ENCODE assay signal across 19 cellular contexts in the genomic region with DNA sequence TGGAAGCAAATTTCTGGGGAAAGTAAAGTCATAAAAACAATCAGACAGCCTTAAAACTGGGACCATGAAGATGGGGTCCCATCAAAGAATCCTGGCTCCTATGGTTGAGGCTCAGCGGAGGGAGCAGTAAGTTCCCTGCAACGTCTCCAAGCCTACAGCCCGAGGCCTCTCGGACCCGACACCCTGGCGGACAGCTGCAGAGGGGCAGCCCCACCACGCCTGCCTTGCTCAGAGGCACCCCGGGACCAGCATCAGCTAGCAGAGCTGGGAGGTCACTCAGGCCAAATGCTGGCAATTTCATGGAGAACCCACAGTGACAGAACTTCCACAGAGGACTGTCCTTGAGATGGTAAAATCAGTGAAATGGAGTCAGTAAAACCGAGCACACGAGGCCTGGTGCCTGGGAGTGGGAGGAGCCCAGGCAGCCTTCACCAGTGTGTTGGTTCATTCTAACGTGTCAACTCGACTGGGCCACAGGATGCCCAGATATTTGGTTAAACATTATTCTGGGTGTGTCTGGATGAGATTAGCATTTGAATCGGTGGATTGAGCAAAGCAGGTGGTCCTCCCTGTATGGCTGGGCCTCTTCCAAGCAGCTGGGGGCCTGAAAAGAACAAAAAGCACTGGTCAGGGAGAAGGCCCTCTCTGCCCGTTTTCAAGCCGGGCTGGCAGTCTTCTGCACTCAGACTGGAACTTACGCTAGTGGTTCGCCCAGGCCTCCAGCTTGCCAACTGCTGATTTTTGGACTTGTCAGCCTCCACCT.
DNase-seq lines count a peak whose midpoint lies in the region; ATAC-seq and TF ChIP-seq lines count a peak whose summit lies in the region.
"Had no signal": no experiment of that assay in that cellular context is flagged by ENCODE, and none has a peak within 500 bp of the region (broad histone marks: within the 10 kb centered on the region; RNA-seq: fewer than 3 reads in every experiment).

No MANE protein-coding gene starts in this region.

- H3K9me3 ChIP-seq in psoas muscle: peaks cover 4% of the 10 kb centered on the region

- peak overlapping the region; percentile 67 for H3K27ac Mint-ChIP-seq in activated CD4-positive, alpha-beta T cell treated with anti-CD3 and anti-CD28 coated beads, Interleukin-2, amount 10 ng/mL, durations not matched to agents 24 days and 14 days
- H3K27ac Mint-ChIP-seq in activated CD4-positive, alpha-beta T cell treated with anti-CD3 and anti-CD28 coated beads, Interleukin-2, amount 10 ng/mL, durations not matched to agents 7 days and 5 days: no peak overlapping the region
- H3K27ac Mint-ChIP-seq in activated T-helper 1 cell treated with anti-CD3 and anti-CD28 coated beads, Interleukin-12 subunit alpha, Interleukin-12 subunit beta, Interleukin-2, Interleukin-4 antibody, amounts not matched to agents 30 ng/mL and 10 ng/mL and 1 ng/mL, durations not matched to agents 14 hours and 24 hours and 36 hours: peak overlapping the region; percentile 37
- H3K27ac Mint-ChIP-seq: B cell had no signal

- CTCF ChIA-PET in activated CD4-positive, alpha-beta T cell treated with anti-CD3 and anti-CD28 coated beads, Interleukin-2, amount 10 ng/mL, durations not matched to agents 7 days and 5 days (lab: Charles Lee): interaction anchor here (0.6 to 1.4 kb wide), 2 partner anchors 143 to 442 kb away, joined by 3 to 7 read pairs; no protein-coding TSS in a partner anchor

- WGBS in psoas muscle, 3 donors: 71 to 83% (median 75%) methylated on average over 17 of the region's 17 CpGs

- H3K36me3 ChIP-seq in H7 (replicated peaks; ENCODE audit: control insufficient read depth, insufficient read depth, low read length) (no peaks in the 10 kb centered on the region), psoas muscle (ENCODE audit: insufficient read depth in 1 of 2, low read depth in 1 of 2) (no peaks in the 10 kb centered on the region)

- intact Hi-C loops in activated CD4-positive, alpha-beta T cell treated with anti-CD3 and anti-CD28 coated beads, Interleukin-2, amount 10 ng/mL, durations not matched to agents 24 days and 14 days (cut with micrococcal nuclease): loop anchor here (10.0 kb wide), 1 partner anchor 1413 kb away; no protein-coding TSS in a partner anchor
- intact Hi-C loops in activated T-helper 1 cell treated with anti-CD3 and anti-CD28 coated beads, Interleukin-12 subunit alpha, Interleukin-12 subunit beta, Interleukin-2, Interleukin-4 antibody, amounts not matched to agents 30 ng/mL and 10 ng/mL and 1 ng/mL, durations not matched to agents 14 hours and 24 hours and 36 hours (cut with micrococcal nuclease): no loop called here
- intact Hi-C loops in Right ventricle myocardium superior (cut with DNase I): no loop called here
- intact Hi-C loops in psoas muscle (cut with DNase I): no loop called here

- TF ChIP-seq CTCF in omental fat pad (IDR thresholded peaks at IDR 0.05): no peak
- TF ChIP-seq CTCF in psoas muscle (IDR thresholded peaks at IDR 0.05): no peak

- H3K9me3 Mint-ChIP-seq in activated CD4-positive, alpha-beta T cell treated with anti-CD3 and anti-CD28 coated beads, Interleukin-2, amount 10 ng/mL, durations not matched to agents 24 days and 14 days: peaks cover 4% of the 10 kb centered on the region
- H3K9me3 Mint-ChIP-seq in activated CD4-positive, alpha-beta T cell treated with anti-CD3 and anti-CD28 coated beads, Interleukin-2, amount 10 ng/mL, durations not matched to agents 7 days and 5 days: peaks cover 13% of the 10 kb centered on the region
- peaks cover 15% of the 10 kb centered on the region for H3K9me3 Mint-ChIP-seq in activated T-helper 1 cell treated with anti-CD3 and anti-CD28 coated beads, Interleukin-12 subunit alpha, Interleukin-12 subunit beta, Interleukin-2, Interleukin-4 antibody, amounts not matched to agents 30 ng/mL and 10 ng/mL and 1 ng/mL, durations not matched to agents 14 hours and 24 hours and 36 hours

- POLR2A ChIA-PET in activated CD4-positive, alpha-beta T cell treated with anti-CD3 and anti-CD28 coated beads, Interleukin-2, amount 10 ng/mL, durations not matched to agents 7 days and 5 days (lab: Charles Lee): no interaction called here

- peak; percentile 52 for DNase-seq in activated CD4-positive, alpha-beta T cell treated with anti-CD3 and anti-CD28 coated beads, Interleukin-2, amount 10 ng/mL, durations not matched to agents 24 days and 14 days
- no peak for DNase-seq in activated CD4-positive, alpha-beta T cell treated with anti-CD3 and anti-CD28 coated beads, Interleukin-2, amount 10 ng/mL, durations not matched to agents 7 days and 5 days
- DNase-seq in H7 (peak; percentile 26), omental fat pad (ENCODE audit: low spot score) (peak; percentile 13), NCI-H2081 (lab: John Stamatoyannopoulos, UW) (no peak), Right ventricle myocardium superior (no peak), psoas muscle (no peak)
- no peak for DNase-seq in activated T-helper 1 cell treated with anti-CD3 and anti-CD28 coated beads, Interleukin-12 subunit alpha, Interleukin-12 subunit beta, Interleukin-2, Interleukin-4 antibody, amounts not matched to agents 30 ng/mL and 10 ng/mL and 1 ng/mL, durations not matched to agents 14 hours and 24 hours and 36 hours (ENCODE audit: low spot score)
- DNase-seq: CD4-positive, alpha-beta memory T cell; DMS153; GDM1; GM23248; NCI-H1105; NCI-H2081 treated with DMSO at 0.1 percent for 48 hours; NK-92 treated with Interleukin-12 subunit alpha and Interleukin-12 subunit beta, amount 100 ng/mL, for 24 hours; SHP77 had no signal

- H3K27me3 ChIP-seq in H7 (ENCODE audit: control insufficient read depth, insufficient read depth, low read length): no peaks in the 10 kb centered on the region
- H3K27me3 ChIP-seq in psoas muscle (ENCODE audit: insufficient read depth in 3 of 3, low read length in 2 of 3): peaks cover 0 to 3% (median 0%) of the 10 kb centered on the region in 3 donors

- no peak overlapping the region for H3K4me3 Mint-ChIP-seq in activated CD4-positive, alpha-beta T cell treated with anti-CD3 and anti-CD28 coated beads, Interleukin-2, amount 10 ng/mL, durations not matched to agents 24 days and 14 days
- no peak overlapping the region for H3K4me3 Mint-ChIP-seq in activated CD4-positive, alpha-beta T cell treated with anti-CD3 and anti-CD28 coated beads, Interleukin-2, amount 10 ng/mL, durations not matched to agents 7 days and 5 days
- H3K4me3 Mint-ChIP-seq in activated T-helper 1 cell treated with anti-CD3 and anti-CD28 coated beads, Interleukin-12 subunit alpha, Interleukin-12 subunit beta, Interleukin-2, Interleukin-4 antibody, amounts not matched to agents 30 ng/mL and 10 ng/mL and 1 ng/mL, durations not matched to agents 14 hours and 24 hours and 36 hours: no peak overlapping the region
- H3K4me3 Mint-ChIP-seq: B cell; CD4-positive, alpha-beta memory T cell had no signal

- no peaks in the 10 kb centered on the region for H3K27me3 Mint-ChIP-seq in activated CD4-positive, alpha-beta T cell treated with anti-CD3 and anti-CD28 coated beads, Interleukin-2, amount 10 ng/mL, durations not matched to agents 24 days and 14 days
- no peaks in the 10 kb centered on the region for H3K27me3 Mint-ChIP-seq in activated CD4-positive, alpha-beta T cell treated with anti-CD3 and anti-CD28 coated beads, Interleukin-2, amount 10 ng/mL, durations not matched to agents 7 days and 5 days
- no peaks in the 10 kb centered on the region for H3K27me3 Mint-ChIP-seq in activated T-helper 1 cell treated with anti-CD3 and anti-CD28 coated beads, Interleukin-12 subunit alpha, Interleukin-12 subunit beta, Interleukin-2, Interleukin-4 antibody, amounts not matched to agents 30 ng/mL and 10 ng/mL and 1 ng/mL, durations not matched to agents 14 hours and 24 hours and 36 hours (ENCODE audit: insufficient read depth)
- H3K27me3 Mint-ChIP-seq: B cell; CD4-positive, alpha-beta memory T cell had no signal

- peaks cover 41% of the 10 kb centered on the region for H3K4me1 Mint-ChIP-seq in activated CD4-positive, alpha-beta T cell treated with anti-CD3 and anti-CD28 coated beads, Interleukin-2, amount 10 ng/mL, durations not matched to agents 24 days and 14 days
- H3K4me1 Mint-ChIP-seq in activated CD4-positive, alpha-beta T cell treated with anti-CD3 and anti-CD28 coated beads, Interleukin-2, amount 10 ng/mL, durations not matched to agents 7 days and 5 days: peaks cover 36% of the 10 kb centered on the region
- peaks cover 44% of the 10 kb centered on the region for H3K4me1 Mint-ChIP-seq in activated T-helper 1 cell treated with anti-CD3 and anti-CD28 coated beads, Interleukin-12 subunit alpha, Interleukin-12 subunit beta, Interleukin-2, Interleukin-4 antibody, amounts not matched to agents 30 ng/mL and 10 ng/mL and 1 ng/mL, durations not matched to agents 14 hours and 24 hours and 36 hours (ENCODE audit: low read depth)

- H3K4me1 ChIP-seq in psoas muscle: no peaks in the 10 kb centered on the region

- ATAC-seq in omental fat pad (ENCODE audit: low FRiP score) (no peak), Right ventricle myocardium superior (ENCODE audit: poor library complexity) (no peak), psoas muscle (no peak)
- ATAC-seq: HCT116, K562 had no signal

- peaks cover 3% of the 10 kb centered on the region for H3K36me3 Mint-ChIP-seq in activated CD4-positive, alpha-beta T cell treated with anti-CD3 and anti-CD28 coated beads, Interleukin-2, amount 10 ng/mL, durations not matched to agents 24 days and 14 days (ENCODE audit: low read depth)
- H3K36me3 Mint-ChIP-seq in activated CD4-positive, alpha-beta T cell treated with anti-CD3 and anti-CD28 coated beads, Interleukin-2, amount 10 ng/mL, durations not matched to agents 7 days and 5 days (ENCODE audit: low read depth): peaks cover 6% of the 10 kb centered on the region
- peaks cover 9% of the 10 kb centered on the region for H3K36me3 Mint-ChIP-seq in activated T-helper 1 cell treated with anti-CD3 and anti-CD28 coated beads, Interleukin-12 subunit alpha, Interleukin-12 subunit beta, Interleukin-2, Interleukin-4 antibody, amounts not matched to agents 30 ng/mL and 10 ng/mL and 1 ng/mL, durations not matched to agents 14 hours and 24 hours and 36 hours (ENCODE audit: low read depth)

- no peak overlapping the region for H3K27ac ChIP-seq in psoas muscle
- H3K27ac ChIP-seq: GM23248 had no signal

- H3K4me3 ChIP-seq in H7 (ENCODE audit: insufficient read depth, low read depth, low read length) (no peak overlapping the region), psoas muscle (no peak overlapping the region)
- H3K4me3 ChIP-seq: GM23248, K562 had no signal

Comparison
In these comparisons a context has a peak if more than half of its experiments do, and no peak if none do; other contexts are left out.
1. DNase-seq: peak in activated CD4-positive, alpha-beta T cell treated with anti-CD3 and anti-CD28 coated beads, Interleukin-2, amount 10 ng/mL, durations not matched to agents 24 days and 14 days (single experiment), H7 (single experiment) and omental fat pad (single experiment); none in activated CD4-positive, alpha-beta T cell treated with anti-CD3 and anti-CD28 coated beads, Interleukin-2, amount 10 ng/mL, durations not matched to agents 7 days and 5 days (single experiment), activated T-helper 1 cell treated with anti-CD3 and anti-CD28 coated beads, Interleukin-12 subunit alpha, Interleukin-12 subunit beta, Interleukin-2, Interleukin-4 antibody, amounts not matched to agents 30 ng/mL and 10 ng/mL and 1 ng/mL, durations not matched to agents 14 hours and 24 hours and 36 hours (single experiment), NCI-H2081 (0 of 2), Right ventricle myocardium superior (single experiment) and psoas muscle (0 of 2).